Comparison of ENCODE assay signal across 8 cellular contexts in the genomic region with DNA sequence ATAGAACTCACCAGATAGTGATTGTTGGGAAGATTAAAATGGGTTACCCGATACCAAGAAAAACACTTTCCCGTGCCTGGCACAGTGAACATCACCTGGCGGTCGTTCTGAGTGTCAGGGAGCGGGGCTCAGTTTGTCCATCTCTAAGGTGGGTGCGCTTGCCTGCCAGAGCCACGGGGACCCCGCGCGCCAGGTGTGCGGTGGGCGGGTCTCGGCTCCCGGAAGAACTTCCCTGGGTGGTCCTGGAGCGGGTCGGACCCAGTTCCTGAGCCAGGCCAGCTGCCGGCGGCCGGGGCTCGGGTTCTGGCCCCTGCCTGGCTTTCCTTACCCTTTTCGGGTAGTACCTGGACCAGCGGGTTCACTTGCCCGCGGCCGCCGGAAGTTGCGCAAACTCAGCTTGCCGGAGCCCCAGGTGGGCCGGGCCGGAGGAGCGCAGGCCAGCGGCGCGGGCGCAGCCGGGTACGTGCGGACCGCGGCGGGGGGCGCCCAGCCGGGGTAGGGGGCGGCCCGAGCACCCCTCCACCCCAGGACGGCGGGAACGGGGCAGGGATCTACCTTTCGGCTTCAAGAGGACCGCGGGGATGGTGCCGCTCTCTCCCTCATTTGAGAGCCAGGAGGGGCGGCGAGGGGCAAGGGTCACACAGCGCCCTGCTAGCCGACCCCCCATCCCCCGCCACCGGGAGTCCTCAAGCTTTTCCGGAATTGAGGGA. TPM values are rescaled to one million over a fixed set of nuclear protein-coding genes. Genes with fewer than 3 reads are reported as not detected.
DNase-seq lines count a peak whose midpoint lies in the region; ATAC-seq and TF ChIP-seq lines count a peak whose summit lies in the region.

No MANE protein-coding gene starts in this region.

- DNase-seq in stimulated activated CD4-positive, alpha-beta T cell treated with anti-CD3 and anti-CD28 coated beads, Interleukin-15, amount 100 ng/mL, for 24 hours = peak; percentile 50
- DNase-seq in stimulated activated CD4-positive, alpha-beta T cell treated with anti-CD3 and anti-CD28 coated beads, Interleukin-1b, Interleukin-23, amount 100 ng/mL, for 48 hours = no peak
- DNase-seq in body of pancreas (peak; percentile 65 to 78 (median 70)), right lobe of liver (peak; percentile 80 to 84 (median 81)), vagina (ENCODE audit: extremely low spot score in 2 of 2) (no peak), T1000 (lab: John Stamatoyannopoulos, UW) (no peak), SKM-1 (lab: John Stamatoyannopoulos, UW; ENCODE audit: unreplicated experiment) (no peak)

- H3K36me3 ChIP-seq in body of pancreas (replicated peaks in 1 of 2; ENCODE audit: insufficient read depth in 1 of 2, low read depth in 2 of 2) (no peaks in the 10 kb centered on the region), right lobe of liver (no peaks in the 10 kb centered on the region), vagina (no peaks in the 10 kb centered on the region)

- H3K27me3 ChIP-seq in body of pancreas (no peaks in the 10 kb centered on the region), right lobe of liver (no peaks in the 10 kb centered on the region), vagina (no peaks in the 10 kb centered on the region)

- TF ChIP-seq POLR2A in body of pancreas (IDR thresholded peaks at IDR 0.05) = peak in 1 of 3 donors; percentile 9
- TF ChIP-seq POLR2A in right lobe of liver (IDR thresholded peaks at IDR 0.05) = no peak
- TF ChIP-seq POLR2A in vagina (IDR thresholded peaks at IDR 0.05) = no peak

- H3K27ac ChIP-seq in body of pancreas (no peak overlapping the region), right lobe of liver (no peak overlapping the region), vagina (peak overlapping the region; percentile 57)

- intact Hi-C loops in body of pancreas (cut with DNase I) = no loop called here
- intact Hi-C loops in right lobe of liver (cut with DNase I) = no loop called here
- intact Hi-C loops in vagina (cut with DNase I) = no loop called here

- H3K4me1 ChIP-seq in body of pancreas = peaks cover 29% of the 10 kb centered on the region
- peaks cover 0 to 22% (median 0%) of the 10 kb centered on the region in 4 donors for H3K4me1 ChIP-seq in right lobe of liver
- H3K4me1 ChIP-seq in vagina = peaks cover 49% of the 10 kb centered on the region

- 11 to 36% methylated on average over 24 to 59 of the region's 59 CpGs for WGBS in body of pancreas, 2 donors
- 8% methylated on average over 7 of the region's 59 CpGs for WGBS in right lobe of liver (ENCODE audit: insufficient coverage, low coverage, low lambda C conversion rate, missing lambda C conversion rate)

- H3K9me3 ChIP-seq in body of pancreas (no peaks in the 10 kb centered on the region), right lobe of liver (no peaks in the 10 kb centered on the region), vagina (no peaks in the 10 kb centered on the region)

- H3K4me3 ChIP-seq in body of pancreas (peak overlapping the region; percentile 23 to 51), right lobe of liver (peak overlapping the region; percentile 54 to 62 (median 60)), vagina (peak overlapping the region; percentile 35 to 51)

- ATAC-seq in body of pancreas (peak; percentile 70), right lobe of liver (peak; percentile 45 to 72 (median 66)), GM21526 (IDR thresholded peaks at IDR 0.05; ENCODE audit: low FRiP score, unreplicated experiment) (no peak)

- TF ChIP-seq CTCF in body of pancreas (IDR thresholded peaks at IDR 0.05) = no peak
- TF ChIP-seq CTCF in right lobe of liver (IDR thresholded peaks at IDR 0.05) = no peak
- TF ChIP-seq CTCF in vagina (IDR thresholded peaks at IDR 0.05) = no peak

RNA-seq across cellular contexts. Expression of a gene that starts 7.5 kb away (rescaled TPM):
- total RNA-seq in body of pancreas = 1 to 10 TPM; 7.0 to 8.2 TPM
- 1 to 10 TPM; 1.4 to 4.1 (median 2.7) TPM for total RNA-seq in right lobe of liver
- total RNA-seq in vagina = 11.8 TPM

Comparison
In these comparisons a context has a peak if more than half of its experiments do, and no peak if none do; other contexts are left out.
1. DNase-seq: peak in stimulated activated CD4-positive, alpha-beta T cell treated with anti-CD3 and anti-CD28 coated beads, Interleukin-15, amount 100 ng/mL, for 24 hours (single experiment), body of pancreas (4 of 4) and right lobe of liver (3 of 3); none in stimulated activated CD4-positive, alpha-beta T cell treated with anti-CD3 and anti-CD28 coated beads, Interleukin-1b, Interleukin-23, amount 100 ng/mL, for 48 hours (single experiment), vagina (0 of 2), T1000 (single experiment) and SKM-1 (single experiment).
2. Peak in every context shown above with its lines, with median percentiles within 50 percentile points of each other: H3K4me3 ChIP-seq.